ENCODE assay signal across 8 cellular contexts in the genomic region with DNA sequence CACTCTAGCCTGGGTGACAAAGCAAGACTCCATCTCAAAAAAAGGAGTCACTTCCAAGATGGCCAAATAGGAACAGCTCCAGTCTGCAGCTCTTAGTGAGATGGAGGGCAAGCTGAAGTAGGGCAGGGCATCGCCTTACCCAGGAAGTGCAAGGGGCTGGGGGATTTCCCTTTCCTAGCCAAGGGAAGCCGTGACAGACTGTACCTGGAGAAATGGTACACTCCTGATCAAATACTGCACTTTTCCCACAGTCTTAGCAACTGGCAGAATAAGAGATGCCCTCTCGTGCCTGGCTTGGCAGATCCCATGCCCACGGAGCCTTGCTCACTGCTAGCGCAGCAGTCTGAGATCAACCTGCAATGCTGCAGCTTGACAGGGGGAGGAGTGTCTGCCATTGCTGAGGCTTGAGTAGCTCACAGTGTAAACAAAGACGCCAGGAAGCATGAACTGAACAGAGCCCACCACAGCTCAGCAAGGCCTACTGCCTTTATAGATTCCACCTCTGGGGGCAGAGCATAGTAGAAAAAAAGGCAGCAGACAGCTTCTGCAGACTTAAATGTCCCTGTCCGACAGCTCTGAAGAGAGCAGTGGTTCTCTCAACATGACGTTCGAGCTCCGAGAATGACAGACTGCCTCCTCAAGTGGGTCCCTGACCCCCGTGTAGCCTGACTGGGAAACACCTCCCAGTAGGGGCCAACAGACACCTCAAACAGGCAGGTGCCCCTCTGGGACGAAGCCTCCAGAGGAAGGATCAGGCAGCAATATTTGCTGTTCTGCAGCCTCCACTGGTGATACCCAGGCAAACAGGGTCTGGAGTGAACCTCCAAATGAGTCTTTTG.
DNase-seq lines count a peak whose midpoint lies in the region; ATAC-seq and TF ChIP-seq lines count a peak whose summit lies in the region.
"Not testable (repeated sequence)": the region's sequence is repeated elsewhere in the genome, so short reads cannot be mapped to it uniquely, and the experiment has no call there.

No MANE protein-coding gene starts in this region.

- CTCF ChIA-PET in CD4-positive, alpha-beta memory T cell (lab: Charles Lee; ENCODE audit: partially characterized antibody), result not testable (repeated sequence)

- intact Hi-C loops in CD4-positive, alpha-beta memory T cell (cut with micrococcal nuclease), result not testable (repeated sequence)

- peak overlapping the region; percentile 26 to 71 (median 52) for H3K4me3 Mint-ChIP-seq in CD4-positive, alpha-beta memory T cell
- peak overlapping the region; percentile 53 for H3K4me3 Mint-ChIP-seq in activated T-cell treated with anti-CD3 and anti-CD28 coated beads, Interleukin-2, amount 50 U/mL, for 4 hours
- not testable (repeated sequence) for H3K4me3 Mint-ChIP-seq in endodermal cell, memory B cell

- not testable (repeated sequence) for H3K36me3 ChIP-seq in CD4-positive, alpha-beta memory T cell (ENCODE audit: insufficient read depth, low read length); SJCRH30; endodermal cell (ENCODE audit: control insufficient read depth, insufficient read depth, low read length)

- H3K27ac ChIP-seq in CD4-positive, alpha-beta memory T cell (ENCODE audit: low read depth, low read length); SJCRH30; endodermal cell (ENCODE audit: low read depth, low read length): not testable (repeated sequence)

- POLR2A ChIA-PET in CD4-positive, alpha-beta memory T cell (lab: Charles Lee; ENCODE audit: partially characterized antibody), result interaction anchor here (0.7 kb wide), 1 partner anchor 11 kb away, joined by 3 read pairs; no protein-coding TSS in a partner anchor

- H3K9me3 ChIP-seq in CD4-positive, alpha-beta memory T cell (ENCODE audit: control insufficient read depth in 1 of 2, low read length in 2 of 2); SJCRH30 (replicated peaks); endodermal cell (ENCODE audit: control insufficient read depth, low read length): not testable (repeated sequence)

- peaks cover 2 to 13% (median 5%) of the 10 kb centered on the region in 4 donors for H3K4me1 Mint-ChIP-seq in CD4-positive, alpha-beta memory T cell
- peaks cover 12% of the 10 kb centered on the region for H3K4me1 Mint-ChIP-seq in activated T-cell treated with anti-CD3 and anti-CD28 coated beads, Interleukin-2, amount 50 U/mL, for 4 hours (ENCODE audit: low read depth)
- H3K4me1 Mint-ChIP-seq in endodermal cell, memory B cell: not testable (repeated sequence)

- 75 to 80% methylated on average over 10 to 12 of the region's 12 CpGs for WGBS in endodermal cell (ENCODE audit: insufficient coverage in 1 of 2, insufficient read length in 1 of 2), 2 experiments

- peak; percentile 14 to 41 (median 35) for DNase-seq in CD4-positive, alpha-beta memory T cell
- DNase-seq in NCI-H1417 (lab: John Stamatoyannopoulos, UW), result peak in 2 of 3 experiments; percentile 18 to 70
- peak; percentile 16 to 34 for DNase-seq in SJCRH30
- DNase-seq in activated T-cell treated with anti-CD3 and anti-CD28 coated beads, Interleukin-2, amount 50 U/mL, for 4 hours, result peak; percentile 21
- DNase-seq in endodermal cell, result peak; percentile 87
- DNase-seq in memory B cell (ENCODE audit: low spot score in 2 of 2), result peak in 1 of 2 donors; percentile 10
- DNase-seq in stimulated activated CD8-positive, alpha-beta memory T cell treated with anti-CD3 and anti-CD28 coated beads, Interleukin-15, amount 100 ng/mL, for 24 hours (ENCODE audit: low read depth), result peak; percentile 1

- peaks cover 0 to 24% (median 12%) of the 10 kb centered on the region in 8 donors for H3K9me3 Mint-ChIP-seq in CD4-positive, alpha-beta memory T cell
- peaks cover 18% of the 10 kb centered on the region for H3K9me3 Mint-ChIP-seq in activated T-cell treated with anti-CD3 and anti-CD28 coated beads, Interleukin-2, amount 50 U/mL, for 4 hours
- not testable (repeated sequence) for H3K9me3 Mint-ChIP-seq in endodermal cell, memory B cell

- H3K4me1 ChIP-seq in CD4-positive, alpha-beta memory T cell (ENCODE audit: insufficient read depth, low read length); SJCRH30; endodermal cell (ENCODE audit: control insufficient read depth, insufficient read depth, low read length): not testable (repeated sequence)

- H3K4me3 ChIP-seq in CD4-positive, alpha-beta memory T cell (ENCODE audit: low read length in 2 of 2); SJCRH30; endodermal cell (ENCODE audit: low read length): not testable (repeated sequence)

- H3K27ac Mint-ChIP-seq in CD4-positive, alpha-beta memory T cell, result peak overlapping the region in 3 of 7 donors; percentile 10 to 35 (median 32)
- H3K27ac Mint-ChIP-seq in endodermal cell, memory B cell: not testable (repeated sequence)

- ATAC-seq in GM21723 (IDR thresholded peaks at IDR 0.05; ENCODE audit: unreplicated experiment) (peak; percentile 81), memory B cell (ENCODE audit: low read depth) (peak; percentile 27)
- ATAC-seq in activated T-cell treated with anti-CD3 and anti-CD28 coated beads, Interleukin-2, amount 50 U/mL, for 4 hours, result peak; percentile 75 to 84

- not testable (repeated sequence) for H3K9ac ChIP-seq in endodermal cell (ENCODE audit: extremely low read depth, low read length, poor library complexity, severe bottlenecking)

- H3K36me3 Mint-ChIP-seq in CD4-positive, alpha-beta memory T cell; activated T-cell treated with anti-CD3 and anti-CD28 coated beads, Interleukin-2, amount 50 U/mL, for 4 hours (ENCODE audit: insufficient read depth); endodermal cell (ENCODE audit: low read depth); memory B cell: not testable (repeated sequence)

- H3K27me3 ChIP-seq in CD4-positive, alpha-beta memory T cell (ENCODE audit: insufficient read depth, low read length); SJCRH30; endodermal cell (ENCODE audit: control insufficient read depth, insufficient read depth, low read length, poor library complexity, severe bottlenecking): not testable (repeated sequence)

- not testable (repeated sequence) for H3K27me3 Mint-ChIP-seq in CD4-positive, alpha-beta memory T cell; activated T-cell treated with anti-CD3 and anti-CD28 coated beads, Interleukin-2, amount 50 U/mL, for 4 hours (ENCODE audit: low read depth); endodermal cell (ENCODE audit: insufficient read depth); memory B cell

- TF ChIP-seq CTCF in endodermal cell (conservative IDR thresholded peaks at IDR 0.05), result peak; percentile 79

Comparison
In these comparisons a context has a peak if more than half of its experiments do, and no peak if none do; other contexts are left out.
1. ATAC-seq: peak in every context shown above with its lines; median percentile 81 in GM21723; 80 in activated T-cell treated with anti-CD3 and anti-CD28 coated beads, Interleukin-2, amount 50 U/mL, for 4 hours; 27 in memory B cell.